Comparison of ENCODE assay signal across 11 cellular contexts in genomic region chr3:39810647-39811161, GRCh38. TPM values are rescaled to one million over a fixed set of nuclear protein-coding genes. Genes with fewer than 3 reads are reported as not detected.
DNase-seq lines count a peak whose midpoint lies in the region; ATAC-seq and TF ChIP-seq lines count a peak whose summit lies in the region.
"Had no signal": no experiment of that assay in that cellular context is flagged by ENCODE, and none has a peak within 500 bp of the region (broad histone marks: within the 10 kb centered on the region; RNA-seq: fewer than 3 reads in every experiment).

No MANE protein-coding gene starts in this region.

- H3K4me1 ChIP-seq in Caco-2: peaks cover 7% of the 10 kb centered on the region; the same call in 1 of the 2 replicates
- peaks cover 12 to 25% (median 17%) of the 10 kb centered on the region in 3 donors for H3K4me1 ChIP-seq in esophagus squamous epithelium
- peaks cover 15% of the 10 kb centered on the region for H3K4me1 ChIP-seq in psoas muscle
- peaks cover 15% of the 10 kb centered on the region for H3K4me1 ChIP-seq in mucosa of descending colon (ENCODE audit: low read depth)

- peaks cover 4% of the 10 kb centered on the region for H3K27me3 ChIP-seq in Caco-2 (replicated peaks; ENCODE audit: control insufficient read depth, insufficient read depth, low read length)
- H3K27me3 ChIP-seq in esophagus squamous epithelium: peaks cover 7 to 86% (median 18%) of the 10 kb centered on the region in 4 donors
- peaks cover 4 to 51% (median 5%) of the 10 kb centered on the region in 3 donors for H3K27me3 ChIP-seq in psoas muscle (ENCODE audit: insufficient read depth in 3 of 3, low read length in 2 of 3)

- POLR2A ChIA-PET in Caco-2 (lab: Charles Lee): no interaction called here
- POLR2A ChIA-PET in activated CD4-positive, alpha-beta T cell treated with anti-CD3 and anti-CD28 coated beads for 36 hours (lab: Charles Lee): no interaction called here

- DNase-seq in Caco-2 (no peak), NCI-H69 (lab: John Stamatoyannopoulos, UW) (peak; percentile 66), esophagus squamous epithelium (lab: John Stamatoyannopoulos, UW) (no peak), psoas muscle (no peak), mucosa of descending colon (no peak)
- no peak for DNase-seq in activated CD8-positive, alpha-beta memory T cell treated with anti-CD3 and anti-CD28 coated beads, Interleukin-2, amount 50 U/mL, for 4 hours
- no peak for DNase-seq in activated CD4-positive, alpha-beta T cell treated with anti-CD3 and anti-CD28 coated beads for 36 hours
- DNase-seq: activated T-cell treated with anti-CD3 and anti-CD28 coated beads, Interleukin-2, amount 50 U/mL, for 1 hour; DND-41; RPMI8226 had no signal

- CTCF ChIA-PET in Caco-2 (lab: Charles Lee): no interaction called here
- CTCF ChIA-PET in activated CD4-positive, alpha-beta T cell treated with anti-CD3 and anti-CD28 coated beads for 36 hours (lab: Charles Lee): no interaction called here

- ATAC-seq in psoas muscle (no peak), mucosa of descending colon (no peak), HG02763 (IDR thresholded peaks at IDR 0.05; ENCODE audit: unreplicated experiment) (no peak)
- no peak for ATAC-seq in activated CD4-positive, alpha-beta T cell treated with anti-CD3 and anti-CD28 coated beads for 36 hours

- peaks cover 31% of the 10 kb centered on the region for H3K27me3 Mint-ChIP-seq in Caco-2 (ENCODE audit: insufficient read depth, unreplicated experiment)
- H3K27me3 Mint-ChIP-seq in activated CD4-positive, alpha-beta T cell treated with anti-CD3 and anti-CD28 coated beads for 36 hours: peaks cover 61% of the 10 kb centered on the region

- H3K36me3 ChIP-seq in Caco-2 (ENCODE audit: control insufficient read depth, insufficient read depth, low read length) (no peaks in the 10 kb centered on the region), esophagus squamous epithelium (no peaks in the 10 kb centered on the region), psoas muscle (ENCODE audit: insufficient read depth in 1 of 2, low read depth in 1 of 2) (no peaks in the 10 kb centered on the region), mucosa of descending colon (ENCODE audit: low read depth) (no peaks in the 10 kb centered on the region)

- BruUV-seq in Caco-2 (replicated peaks; lab: Mats Ljungman, UMichigan): no TSS peak

- H3K9me3 ChIP-seq in Caco-2 (no peaks in the 10 kb centered on the region), esophagus squamous epithelium (no peaks in the 10 kb centered on the region), psoas muscle (no peaks in the 10 kb centered on the region), mucosa of descending colon (no peaks in the 10 kb centered on the region)

- H3K27ac ChIP-seq in esophagus squamous epithelium: peak overlapping the region in 1 of 4 donors; percentile 54
- no peak overlapping the region for H3K27ac ChIP-seq in psoas muscle

- H3K4me3 Mint-ChIP-seq in Caco-2 (ENCODE audit: unreplicated experiment): peak overlapping the region; percentile 67
- no peak overlapping the region for H3K4me3 Mint-ChIP-seq in activated CD4-positive, alpha-beta T cell treated with anti-CD3 and anti-CD28 coated beads for 36 hours

- no peaks in the 10 kb centered on the region for H3K4me1 Mint-ChIP-seq in Caco-2 (ENCODE audit: low read depth, unreplicated experiment)
- H3K4me1 Mint-ChIP-seq in activated CD4-positive, alpha-beta T cell treated with anti-CD3 and anti-CD28 coated beads for 36 hours: peaks cover 16% of the 10 kb centered on the region

- intact Hi-C loops in Caco-2 (cut with micrococcal nuclease; ENCODE audit: unreplicated experiment) (loop anchor here (10.0 kb wide), 1 partner anchor 264 kb away; no protein-coding TSS in a partner anchor), esophagus squamous epithelium (cut with DNase I) (no loop called here), psoas muscle (cut with DNase I) (loop anchor here in 1 of 2 donors (5.0 kb wide), 1 partner anchor 83 kb away; no protein-coding TSS in a partner anchor), mucosa of descending colon (cut with DNase I, micrococcal nuclease) (no loop called here)
- intact Hi-C loops in activated CD4-positive, alpha-beta T cell treated with anti-CD3 and anti-CD28 coated beads for 36 hours (cut with DNase I, micrococcal nuclease): no loop called here

- peaks cover 6% of the 10 kb centered on the region for H3K36me3 Mint-ChIP-seq in Caco-2 (ENCODE audit: insufficient read depth, unreplicated experiment)
- no peaks in the 10 kb centered on the region for H3K36me3 Mint-ChIP-seq in activated CD4-positive, alpha-beta T cell treated with anti-CD3 and anti-CD28 coated beads for 36 hours (ENCODE audit: low read depth)

- no peak overlapping the region for H3K4me3 ChIP-seq in Caco-2 (ENCODE audit: low read depth, low read length)
- peak overlapping the region; percentile 36 to 73 (median 51) for H3K4me3 ChIP-seq in esophagus squamous epithelium
- H3K4me3 ChIP-seq in psoas muscle: peak overlapping the region; percentile 75
- no peak overlapping the region for H3K4me3 ChIP-seq in mucosa of descending colon

- H3K27ac Mint-ChIP-seq in Caco-2 (ENCODE audit: unreplicated experiment): no peak overlapping the region
- H3K27ac Mint-ChIP-seq in activated CD4-positive, alpha-beta T cell treated with anti-CD3 and anti-CD28 coated beads for 36 hours: no peak overlapping the region

- TF ChIP-seq CTCF in Caco-2 (IDR thresholded peaks at IDR 0.05; ENCODE audit: insufficient read depth in 1 of 2, low read depth in 1 of 2, low read length in 1 of 2, severe bottlenecking in 1 of 2, unreplicated experiment in 1 of 2) (no peak), esophagus squamous epithelium (IDR thresholded peaks at IDR 0.05) (no peak), psoas muscle (IDR thresholded peaks at IDR 0.05) (no peak), mucosa of descending colon (IDR thresholded peaks at IDR 0.05) (no peak)

- 39 to 42% methylated on average over 13 to 16 of the region's 16 CpGs for WGBS in esophagus squamous epithelium, 2 donors
- 17 to 26% (median 22%) methylated on average over 16 of the region's 16 CpGs for WGBS in psoas muscle, 3 donors

- no peaks in the 10 kb centered on the region for H3K9me3 Mint-ChIP-seq in Caco-2 (ENCODE audit: unreplicated experiment)
- no peaks in the 10 kb centered on the region for H3K9me3 Mint-ChIP-seq in activated CD4-positive, alpha-beta T cell treated with anti-CD3 and anti-CD28 coated beads for 36 hours (ENCODE audit: low read depth)

- no peak for TF ChIP-seq POLR2A in esophagus squamous epithelium (IDR thresholded peaks at IDR 0.05)

RNA-seq across cellular contexts. Expression of gene MYRIP, which starts 1.3 kb away (rescaled TPM):
- total RNA-seq in Caco-2 (2022): 0.59 and 0.77 TPM in 2 replicates
- total RNA-seq in esophagus squamous epithelium: 1 to 10 TPM in 3 of 4 donors, under 1 TPM in 1; 0.66 to 3.1 (median 2.6) TPM
- total RNA-seq in psoas muscle: 1 to 10 TPM; 1.1 to 2.8 (median 1.9) TPM
- polyA plus RNA-seq in psoas muscle: under 1 TPM; 0.35 to 0.90 (median 0.62) TPM
- 10 to 100 TPM in 1 of 3 donors, 1 to 10 TPM in 2; 7.2 to 11.2 (median 9.9) TPM for total RNA-seq in mucosa of descending colon
- not detected for total RNA-seq in activated CD4-positive, alpha-beta T cell treated with anti-CD3 and anti-CD28 coated beads for 36 hours

Comparison
In these comparisons a context has a peak if more than half of its experiments do, and no peak if none do; other contexts are left out.
1. H3K4me3 ChIP-seq: peak in esophagus squamous epithelium (4 of 4) and psoas muscle (single experiment); none in Caco-2 (single experiment) and mucosa of descending colon (single experiment).